Comparison of ENCODE assay signal across 25 cellular contexts in genomic region chr17:82940226-82941020, GRCh38.
A peak's percentile ranks its signal among the peaks of the same experiment; 100 is the strongest.
DNase-seq lines count a peak whose midpoint lies in the region; ATAC-seq and TF ChIP-seq lines count a peak whose summit lies in the region.
"Had no signal": no experiment of that assay in that cellular context is flagged by ENCODE, and none has a peak within 500 bp of the region (broad histone marks: within the 10 kb centered on the region; RNA-seq: fewer than 3 reads in every experiment).

No MANE protein-coding gene starts in this region.

- H3K27ac ChIP-seq in VCaP (peak overlapping the region; percentile 74; the same call in 1 of the 2 replicates), right lobe of liver (no peak overlapping the region)
- H3K27ac ChIP-seq: breast epithelium, epithelial cell of prostate, transverse colon had no signal

- ATAC-seq in Right ventricle myocardium superior (ENCODE audit: poor library complexity) (no peak), left ventricle myocardium superior (no peak), right lobe of liver (no peak), GM18907 (IDR thresholded peaks at IDR 0.05; ENCODE audit: unreplicated experiment) (no peak)
- ATAC-seq: activated CD4-positive, alpha-beta T cell treated with anti-CD3 and anti-CD28 coated beads for 36 hours; T-helper 17 cell had no signal

- peaks cover 12% of the 10 kb centered on the region for H3K9me3 Mint-ChIP-seq in type B pancreatic cell

- H3K27me3 ChIP-seq in right lobe of liver, result no peaks in the 10 kb centered on the region
- H3K27me3 ChIP-seq: breast epithelium, transverse colon had no signal

- no peak overlapping the region for H3K4me3 Mint-ChIP-seq in type B pancreatic cell
- H3K4me3 Mint-ChIP-seq: activated CD4-positive, alpha-beta T cell treated with anti-CD3 and anti-CD28 coated beads for 36 hours; CD14-positive monocyte; T-helper 17 cell had no signal

- WGBS in right lobe of liver (ENCODE audit: insufficient coverage, low coverage, low lambda C conversion rate, missing lambda C conversion rate), result 87% methylated on average over 11 of the region's 27 CpGs

- no peak overlapping the region for H3K4me3 ChIP-seq in right lobe of liver
- H3K4me3 ChIP-seq: breast epithelium, transverse colon had no signal

- no peaks in the 10 kb centered on the region for H3K4me1 ChIP-seq in right lobe of liver
- H3K4me1 ChIP-seq: breast epithelium, transverse colon had no signal

- H3K36me3 Mint-ChIP-seq in type B pancreatic cell, result peaks cover 36% of the 10 kb centered on the region

- H3K27me3 Mint-ChIP-seq in type B pancreatic cell, result no peaks in the 10 kb centered on the region
- H3K27me3 Mint-ChIP-seq: activated CD4-positive, alpha-beta T cell treated with anti-CD3 and anti-CD28 coated beads for 36 hours; T-helper 17 cell had no signal

- no peak for TF ChIP-seq POLR2A in right lobe of liver (IDR thresholded peaks at IDR 0.05)

- no peak overlapping the region for H3K27ac Mint-ChIP-seq in type B pancreatic cell
- H3K27ac Mint-ChIP-seq: activated CD4-positive, alpha-beta T cell treated with anti-CD3 and anti-CD28 coated beads for 36 hours; T-helper 17 cell had no signal

- DNase-seq in Right ventricle myocardium superior (peak; percentile 28), left ventricle myocardium superior (no peak), right lobe of liver (peak; percentile 12 to 43 (median 37)), type B pancreatic cell (ENCODE audit: extremely low spot score, unreplicated experiment) (peak; percentile 51), NCI-H146 treated with DMSO at 0.1 percent for 48 hours (lab: John Stamatoyannopoulos, UW; ENCODE audit: unreplicated experiment) (no peak), GM13977 (ENCODE audit: low spot score) (no peak)
- DNase-seq: activated CD4-positive, alpha-beta T cell treated with anti-CD3 and anti-CD28 coated beads for 36 hours; activated naive CD4-positive, alpha-beta T cell treated with Interleukin-2 at 50 U/mL for 16 hours; activated T-cell treated with anti-CD3 and anti-CD28 coated beads, Interleukin-2, amount 50 U/mL, for 1 hour; DMS79; effector CD8-positive, alpha-beta T cell; GF-D8; glutamatergic neuron; HCEC 1CT; KBM-7; NCI-H1417; NCI-H510A; SK-N-SH; T-helper 17 cell had no signal

- TF ChIP-seq CTCF in VCaP (conservative IDR thresholded peaks at IDR 0.05), result no peak
- TF ChIP-seq CTCF in right lobe of liver (IDR thresholded peaks at IDR 0.05), result no peak
- no peak for TF ChIP-seq CTCF in type B pancreatic cell (conservative IDR thresholded peaks at IDR 0.05)
- TF ChIP-seq CTCF in GM13977 (IDR thresholded peaks at IDR 0.05; ENCODE audit: extremely low read depth, insufficient read depth, missing control alignments), result no peak

- in situ Hi-C loops in GM13977 (cut with MboI; ENCODE audit: low pct_unique_long_range_greater_than_20kb, low sequenced_read_pairs, unreplicated experiment), result no loop called here

- H3K9me3 ChIP-seq in right lobe of liver, result no peaks in the 10 kb centered on the region

- intact Hi-C loops in Right ventricle myocardium superior (cut with DNase I), result no loop called here
- intact Hi-C loops in left ventricle myocardium superior (cut with micrococcal nuclease), result no loop called here
- intact Hi-C loops in right lobe of liver (cut with DNase I), result no loop called here

- peaks cover 6% of the 10 kb centered on the region for H3K4me1 Mint-ChIP-seq in type B pancreatic cell (ENCODE audit: unreplicated experiment)
- H3K4me1 Mint-ChIP-seq: activated CD4-positive, alpha-beta T cell treated with anti-CD3 and anti-CD28 coated beads for 36 hours; CD14-positive monocyte had no signal

- peaks cover 0 to 15% (median 0%) of the 10 kb centered on the region in 4 donors for H3K36me3 ChIP-seq in right lobe of liver
- H3K36me3 ChIP-seq: breast epithelium had no signal

Comparison
In these comparisons a context has a peak if more than half of its experiments do, and no peak if none do; other contexts are left out.
1. DNase-seq: peak in Right ventricle myocardium superior (single experiment), right lobe of liver (3 of 3) and type B pancreatic cell (single experiment); none in left ventricle myocardium superior (single experiment), NCI-H146 treated with DMSO at 0.1 percent for 48 hours (single experiment) and GM13977 (single experiment).